ENCODE assay signal across 9 cellular contexts in the genomic region with DNA sequence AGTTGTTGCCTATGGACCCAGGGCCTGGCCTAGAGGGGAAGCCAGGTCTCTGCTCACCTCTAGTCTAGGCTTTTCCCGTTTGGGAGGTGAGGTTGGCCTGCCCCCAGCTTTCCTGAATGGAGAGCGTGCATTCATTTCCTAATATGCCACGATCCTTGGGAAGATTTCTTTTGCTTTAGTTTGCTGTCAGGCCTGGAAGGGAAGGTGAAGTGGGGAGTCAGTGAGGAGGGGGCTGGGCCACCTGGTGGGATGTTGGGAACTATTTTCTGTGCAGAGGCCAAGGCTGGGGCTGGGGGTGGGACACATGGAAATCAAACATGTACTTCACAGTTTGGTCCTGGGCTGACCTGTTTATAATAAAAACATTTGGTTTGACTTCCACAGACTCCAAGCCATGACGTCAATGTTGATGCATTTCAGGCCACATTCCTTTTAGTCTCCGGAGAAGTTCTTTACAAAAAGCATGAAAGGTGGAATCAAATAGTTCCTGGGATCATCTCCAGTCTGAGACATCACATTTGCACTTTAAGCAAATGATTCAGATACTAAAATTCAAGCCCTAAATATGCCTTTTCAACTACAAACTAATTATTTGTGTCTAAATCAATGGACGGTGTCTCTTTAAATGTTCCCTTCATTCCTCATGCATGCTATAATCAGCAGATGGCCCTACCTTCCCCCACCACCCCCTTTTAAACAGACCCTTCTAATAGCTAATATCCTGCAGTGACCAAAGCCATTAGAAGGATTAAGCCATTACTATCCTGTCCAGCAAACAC. TPM values are rescaled to one million over a fixed set of nuclear protein-coding genes. Genes with fewer than 3 reads are reported as not detected.
DNase-seq lines count a peak whose midpoint lies in the region; ATAC-seq and TF ChIP-seq lines count a peak whose summit lies in the region.
"Had no signal": no experiment of that assay in that cellular context is flagged by ENCODE, and none has a peak within 500 bp of the region (broad histone marks: within the 10 kb centered on the region; RNA-seq: fewer than 3 reads in every experiment).

No MANE protein-coding gene starts in this region.

- DNase-seq in NCI-H748 (lab: John Stamatoyannopoulos, UW; ENCODE audit: unreplicated experiment) (peak; percentile 64), NCI-H748 treated with DMSO at 0.1 percent for 48 hours (lab: John Stamatoyannopoulos, UW) (no peak), coronary artery (ENCODE audit: low spot score) (no peak), mesenteric fat pad (ENCODE audit: low spot score) (peak; percentile 37), GM13976 (ENCODE audit: low spot score) (no peak)
- DNase-seq in stimulated activated naive CD4-positive, alpha-beta T cell treated with Interleukin-2 at 50 U/mL for 16 hours (lab: John Stamatoyannopoulos, UW): no peak

- no peaks in the 10 kb centered on the region for H3K4me1 ChIP-seq in urinary bladder (ENCODE audit: insufficient read depth)

- TF ChIP-seq CTCF in coronary artery (IDR thresholded peaks at IDR 0.05) (no peak), GM13976 (IDR thresholded peaks at IDR 0.05; ENCODE audit: borderline replicate concordance, control extremely low read depth, extremely low read depth, insufficient read depth, missing control alignments) (no peak)

- no peak for ATAC-seq in HG03457 (IDR thresholded peaks at IDR 0.05; ENCODE audit: unreplicated experiment)

- in situ Hi-C loops in GM13976 (cut with MboI; ENCODE audit: low sequenced_read_pairs, unreplicated experiment): no loop called here

- H3K27ac ChIP-seq in coronary artery (peak overlapping the region; percentile 83 to 86), urinary bladder (ENCODE audit: low read depth) (peak overlapping the region; percentile 65)
- H3K27ac ChIP-seq: 22Rv1 had no signal

- WGBS in urinary bladder: 30% methylated on average over 6 of the region's 6 CpGs

- H3K4me3 ChIP-seq in coronary artery (no peak overlapping the region), urinary bladder (ENCODE audit: low read depth, low read length) (no peak overlapping the region)

- no peaks in the 10 kb centered on the region for H3K36me3 ChIP-seq in urinary bladder (ENCODE audit: insufficient read depth)

RNA-seq across cellular contexts. Expression of a gene that starts 41.5 kb away (rescaled TPM):
- total RNA-seq in mesenteric fat pad: 187 TPM
- 12.2 TPM for total RNA-seq in urinary bladder
- 12.7 TPM for polyA plus RNA-seq in urinary bladder

Comparison
In these comparisons a context has a peak if more than half of its experiments do, and no peak if none do; other contexts are left out.
1. DNase-seq: peak in NCI-H748 (single experiment) and mesenteric fat pad (single experiment); none in NCI-H748 treated with DMSO at 0.1 percent for 48 hours (single experiment), coronary artery (single experiment), stimulated activated naive CD4-positive, alpha-beta T cell treated with Interleukin-2 at 50 U/mL for 16 hours (single experiment) and GM13976 (single experiment).
2. RNA of a gene that starts 41.5 kb away (total RNA-seq): 187 TPM in mesenteric fat pad (single experiment); 12.2 TPM in urinary bladder (single experiment); every median in the first group is over 10 times any median in the second.